8 cellular contexts compared by ENCODE assay signal in genomic region chr19:52570005-52570861, GRCh38. TPM values are rescaled to one million over a fixed set of nuclear protein-coding genes. Genes with fewer than 3 reads are reported as not detected.
DNase-seq lines count a peak whose midpoint lies in the region; ATAC-seq, FAIRE-seq and TF ChIP-seq lines count a peak whose summit lies in the region.

TSS of gene ZNF701 (plus strand) at chr19:52570287. CDS start at chr19:52574148, 3,861 bp downstream.

- peak; percentile 99 for ATAC-seq in GM12878

- peak within 1 kb of the TSS; percentile 57 for H3K4me3 ChIP-seq in HEK293 (ENCODE audit: low read depth, low read length)
- H3K4me3 ChIP-seq in GM12878, result peak within 1 kb of the TSS; percentile 88
- H3K4me3 ChIP-seq in retinal pigment epithelial cell (ENCODE audit: low read length), result peak within 1 kb of the TSS; percentile 79

- H3K4me2 ChIP-seq in GM12878 (ENCODE audit: control insufficient read depth, insufficient read depth), result peak within 1 kb of the TSS; percentile 74

- RAD21 ChIA-PET in GM12878 (lab: Charles Lee; ENCODE audit: unreplicated experiment), result no interaction called here

- peaks cover 9% of the 10 kb centered on the region for H3K79me2 ChIP-seq in GM12878 (ENCODE audit: control insufficient read depth, insufficient read depth, low read length)

- no peaks in the 10 kb centered on the region for H3K4me1 ChIP-seq in HEK293 (ENCODE audit: control insufficient read depth, insufficient read depth, low read length)
- no peaks in the 10 kb centered on the region for H3K4me1 ChIP-seq in GM12878 (ENCODE audit: control insufficient read depth, insufficient read depth, low read length)

- peaks cover 0 to 30% of the 10 kb centered on the region in 2 experiments; a peak in 1 of 3 replicates for H3K36me3 ChIP-seq in HEK293 (ENCODE audit: control insufficient read depth in 2 of 2, insufficient read depth in 1 of 2, low read length in 2 of 2)
- H3K36me3 ChIP-seq in GM12878 (ENCODE audit: control insufficient read depth in 2 of 2, insufficient read depth in 2 of 2, low read length in 1 of 2), result peaks cover 0 to 2% of the 10 kb centered on the region in 2 experiments; a peak in 2 of 4 replicates

- no peak for TF ChIP-seq EP300 in GM12878 (IDR thresholded peaks at IDR 0.05; ENCODE audit: borderline replicate concordance in 1 of 2, control insufficient read depth in 1 of 2, low read depth in 2 of 2, low read length in 2 of 2)

- intact Hi-C loops in GM12878 (cut with micrococcal nuclease; ENCODE audit: unreplicated experiment), result loop anchor here (5.0 kb wide), 1 partner anchor 43 kb away; the partner anchor contains the start of gene ZNF808

- no peak within 1 kb of the TSS for H3K27ac ChIP-seq in HEK293 (ENCODE audit: extremely low read depth, low read depth, low read length)
- H3K27ac ChIP-seq in GM12878 (ENCODE audit: control insufficient read depth, insufficient read depth), result peak within 1 kb of the TSS; percentile 86

- peak; percentile 96 for DNase-seq in G401 (ENCODE audit: low spot score)
- DNase-seq in NCI-H1417 (lab: John Stamatoyannopoulos, UW), result peak; percentile 92 to 97 (median 96)
- DNase-seq in T-helper 9 cell, result peak; percentile 96
- DNase-seq in GM12878 (ENCODE audit: low read depth, low spot score), result peak; percentile 72
- DNase-seq in hypothalamus (lab: John Stamatoyannopoulos, UW), result peak; percentile 34 to 96 (median 90)
- peak; percentile 0 for DNase-seq in retinal pigment epithelial cell (ENCODE audit: low read depth)
- no peak for DNase-seq in Kasumi-1 (lab: John Stamatoyannopoulos, UW)

- POLR2A ChIA-PET in HEK293 (lab: Yijun Ruan, JAX), result no interaction called here
- POLR2A ChIA-PET in GM12878 (lab: Charles Lee), result no interaction called here

- 6% methylated on average over 43 of the region's 57 CpGs for WGBS in GM12878 (ENCODE audit: insufficient coverage, insufficient replicate concordance, low lambda C conversion rate, missing lambda C conversion rate)

- no peaks in the 10 kb centered on the region for H4K20me1 ChIP-seq in GM12878 (ENCODE audit: control insufficient read depth, insufficient read depth)

- TF ChIP-seq POLR2A in GM12878 (IDR thresholded peaks at IDR 0.05; ENCODE audit: low read depth, low read length), result peak; percentile 93

- FAIRE-seq in GM12878 (lab: Jason Lieb, UNC), result no peak

- in situ Hi-C loops in G401 (cut with HindIII; ENCODE audit: low sequenced_read_pairs) (no loop called here), GM12878 (cut with MboI) (no loop called here)

- H3K9me3 ChIP-seq in HEK293 (ENCODE audit: control insufficient read depth, insufficient read depth, low read depth, low read length) (no peaks in the 10 kb centered on the region; the same call in 1 of the 2 replicates), GM12878 (replicated peaks; ENCODE audit: control insufficient read depth, insufficient read depth, low read length) (peaks cover 2% of the 10 kb centered on the region; the same call in 2 of the 3 replicates)

- peak within 1 kb of the TSS; percentile 85 for H2AFZ ChIP-seq in GM12878 (ENCODE audit: control insufficient read depth, low read depth, low read length)

- SMC1A ChIA-PET in GM12878 (lab: Charles Lee; ENCODE audit: uncharacterized antibody, unreplicated experiment), result no interaction called here

- no peaks in the 10 kb centered on the region for H3K27me3 ChIP-seq in GM12878 (replicated peaks in 1 of 2; ENCODE audit: control insufficient read depth in 2 of 2, insufficient read depth in 2 of 2, low read length in 1 of 2)

- peak within 1 kb of the TSS; percentile 86 for H3K9ac ChIP-seq in GM12878 (ENCODE audit: control insufficient read depth, insufficient read depth, low read length)

- no peak for TF ChIP-seq RAD21 in GM12878 (IDR thresholded peaks at IDR 0.05; ENCODE audit: insufficient read depth, low read depth, low read length)

- CTCF ChIA-PET in HEK293 (lab: Yijun Ruan, JAX), result no interaction called here
- CTCF ChIA-PET in GM12878 (lab: Yijun Ruan, JAX), result no interaction called here

- BruUV-seq in GM12878 (replicated peaks; lab: Mats Ljungman, UMichigan), result TSS peak; percentile 76

- TF ChIP-seq CTCF in HEK293 (tag by site-specific recombination; IDR thresholded peaks at IDR 0.05), result no peak
- peak in 1 of 3 experiments; percentile 11; a peak in 1 of 6 replicates for TF ChIP-seq CTCF in GM12878 (IDR thresholded peaks at IDR 0.05 in 2 of 3, conservative IDR thresholded peaks at IDR 0.05 in 1 of 3; ENCODE audit: control insufficient read depth in 2 of 3, extremely low read depth in 1 of 3, insufficient read depth in 1 of 3, low read depth in 3 of 3, low read length in 3 of 3)
- TF ChIP-seq CTCF in retinal pigment epithelial cell (conservative IDR thresholded peaks at IDR 0.05; ENCODE audit: low read depth, low read length), result peak; percentile 7

TF ChIP-seq in HEK293, 187 proteins besides CTCF, POLR2A, EP300 and RAD21 (continues in another document):
- peak; percentile 33; the same call in 1 of the 2 replicates for TF ChIP-seq ZBTB48 (tag by site-specific recombination; IDR thresholded peaks at IDR 0.05)

TF ChIP-seq in GM12878, 131 proteins besides CTCF, POLR2A, EP300 and RAD21 (continues in another document):
- TF ChIP-seq ZBTB40 (IDR thresholded peaks at IDR 0.05; ENCODE audit: borderline replicate concordance), result no peak; the same call in 1 of the 2 replicates
- no peak for TF ChIP-seq NFIC (IDR thresholded peaks at IDR 0.05; ENCODE audit: low read depth, low read length)
- peak; percentile 62; the same call in 1 of the 2 replicates for TF ChIP-seq ZNF207 (IDR thresholded peaks at IDR 0.05; ENCODE audit: borderline replicate concordance)
- TF ChIP-seq GABPA (IDR thresholded peaks at IDR 0.05; ENCODE audit: low read depth), result no peak
- peak; percentile 27; the same call in 1 of the 2 replicates for TF ChIP-seq ATF7 (IDR thresholded peaks at IDR 0.05; ENCODE audit: low read depth)
- TF ChIP-seq TARDBP (IDR thresholded peaks at IDR 0.05; ENCODE audit: borderline replicate concordance), result no peak

RNA-seq across cellular contexts. Expression of gene ZNF701, which starts in this region (rescaled TPM):
- 1.1 and 1.2 TPM in 2 replicates for total RNA-seq in G401 (2014; rRNA removed; shearing (Covaris generic))
- 107 and 110 TPM in 2 replicates for total RNA-seq in GM12878 (2013; cell fraction: nucleolus; rRNA removed)
- total RNA-seq in GM12878 (2014; rRNA removed) (8.2 and 11.1 TPM in 2 replicates), GM12878 (2014; rRNA removed; fragmentation: Illumina TruSeq; extraction: Trizol) (9.8 and 10.8 TPM in 2 replicates), GM12878 (2021) (8.8 and 11.5 TPM in 2 replicates)
- 5.8 TPM for polyA plus RNA-seq in GM12878 (2011; ENCODE audit: low read depth)
- polyA plus RNA-seq in GM12878 (2011; rRNA removed) (18.1 and 20.3 TPM in 2 replicates), GM12878 (2014; fragmentation: Illumina TruSeq; extraction: Trizol) (5.7 and 7.1 TPM in 2 replicates), GM12878 (2014; fragmentation: Nextera tagmentation; extraction: Ambion mirVana) (1 to 10 TPM; 3.1 to 3.7 TPM), GM12878 (2014; rRNA removed) (5.4 and 6.8 TPM in 2 replicates), GM12878 (2016; fragmentation: Nextera tagmentation; extraction: Ambion mirVana) (1 to 10 TPM; 7.7 to 8.9 TPM)
- 10.1 and 10.8 TPM in 2 replicates for polyA plus RNA-seq in GM12878 (2011; cell fraction: cytosol; rRNA removed)
- 15.1 and 19.7 TPM in 2 replicates for polyA plus RNA-seq in GM12878 (2011; cell fraction: nucleus; rRNA removed)
- polyA plus RNA-seq in GM12878 (2012), result 6.8 and 6.9 TPM in 2 replicates
- 30.8 and 43.6 TPM in 2 replicates for polyA minus RNA-seq in GM12878 (2011; rRNA and poly(A)+ RNA removed)
- 8.3 and 14.7 TPM in 2 replicates for polyA minus RNA-seq in GM12878 (2011; cell fraction: cytosol; rRNA and poly(A)+ RNA removed)
- 14.9 and 23.7 TPM in 2 replicates for polyA minus RNA-seq in GM12878 (2011; cell fraction: nucleus; rRNA and poly(A)+ RNA removed)

Comparison
In these comparisons a context has a peak if more than half of its experiments do, and no peak if none do; other contexts are left out.
1. DNase-seq: peak in G401 (single experiment), NCI-H1417 (3 of 3), T-helper 9 cell (single experiment), GM12878 (single experiment), hypothalamus (51 of 51) and retinal pigment epithelial cell (single experiment); none in Kasumi-1 (0 of 2).
2. Peak in every context shown above with its lines, with median percentiles within 50 percentile points of each other: H3K4me3 ChIP-seq.